Comparison of ENCODE assay signal across 17 cellular contexts in the genomic region with DNA sequence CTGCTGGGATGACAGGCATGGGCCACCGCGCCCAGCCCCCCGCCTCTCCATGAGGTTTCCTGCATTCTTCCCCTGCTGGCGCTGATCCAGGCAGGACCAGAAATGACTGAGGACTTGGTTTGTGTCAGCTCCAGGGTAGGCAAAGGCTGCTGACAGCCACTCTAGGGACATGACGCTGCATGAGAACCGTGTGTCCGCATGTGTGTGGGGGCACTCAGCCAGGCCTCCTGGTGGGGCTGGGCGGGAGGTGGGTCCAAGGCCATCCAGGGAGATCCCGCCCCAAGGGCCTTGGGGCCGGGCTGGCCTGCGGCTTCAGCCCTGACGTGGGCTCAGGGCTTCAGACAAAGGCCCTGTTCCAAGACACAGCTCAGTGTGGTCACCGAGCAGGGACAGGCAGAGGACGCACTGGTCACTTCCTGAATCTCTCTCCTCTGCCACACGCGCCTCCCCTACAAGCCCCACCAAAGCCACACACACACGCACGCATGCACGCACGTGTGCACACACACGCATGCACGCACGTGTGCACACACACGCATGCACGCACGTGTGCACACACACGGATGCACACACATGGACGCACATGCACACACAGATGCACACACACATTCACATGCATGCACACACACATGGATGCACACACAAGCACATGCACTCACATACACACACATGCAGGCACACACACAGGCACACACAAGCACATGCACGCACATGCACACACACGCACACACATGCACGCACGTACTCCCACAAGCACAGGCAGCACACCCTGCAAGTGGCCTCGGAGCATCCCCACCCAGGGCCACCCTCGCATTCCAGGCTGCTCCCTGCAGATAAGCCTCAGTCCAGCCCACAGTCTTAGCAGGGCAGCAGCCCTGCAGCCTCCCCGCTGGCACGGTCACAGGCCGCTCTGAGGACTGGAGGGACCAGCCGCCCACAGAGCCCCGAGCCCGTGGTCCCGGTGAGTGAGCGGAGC. TPM values are rescaled to one million over a fixed set of nuclear protein-coding genes. Genes with fewer than 3 reads are reported as not detected.
DNase-seq lines count a peak whose midpoint lies in the region; ATAC-seq and TF ChIP-seq lines count a peak whose summit lies in the region.
"Had no signal": no experiment of that assay in that cellular context is flagged by ENCODE, and none has a peak within 500 bp of the region (broad histone marks: within the 10 kb centered on the region; RNA-seq: fewer than 3 reads in every experiment).

No MANE protein-coding gene starts in this region.

- H3K4me3 Mint-ChIP-seq in stimulated activated naive CD8-positive, alpha-beta T cell treated with anti-CD3 and anti-CD28 coated beads, Interleukin-15, Interleukin-2, amounts not matched to agents 100 ng/mL and 50 ng/mL, for 24 hours = no peak overlapping the region
- peak overlapping the region in 1 of 2 donors; percentile 39 for H3K4me3 Mint-ChIP-seq in stimulated activated naive CD8-positive, alpha-beta T cell treated with anti-CD3 and anti-CD28 coated beads, Interleukin-15, amount 100 ng/mL, for 72 hours

- peak overlapping the region; percentile 59 for H3K27ac ChIP-seq in lower lobe of right lung

- H3K36me3 ChIP-seq in lower lobe of right lung = peaks cover 20% of the 10 kb centered on the region

- no peak for TF ChIP-seq CTCF in lower lobe of right lung (IDR thresholded peaks at IDR 0.05)

- no peak for ATAC-seq in stimulated activated naive CD8-positive, alpha-beta T cell treated with anti-CD3 and anti-CD28 coated beads, Interleukin-15, amount 100 ng/mL, for 72 hours
- ATAC-seq in lower lobe of right lung (no peak), GM19455 (IDR thresholded peaks at IDR 0.05; ENCODE audit: unreplicated experiment) (no peak)

- no peaks in the 10 kb centered on the region for H3K36me3 Mint-ChIP-seq in stimulated activated naive CD8-positive, alpha-beta T cell treated with anti-CD3 and anti-CD28 coated beads, Interleukin-15, Interleukin-2, amounts not matched to agents 100 ng/mL and 50 ng/mL, for 24 hours (ENCODE audit: low read depth)

- peaks cover 64% of the 10 kb centered on the region for H3K4me1 ChIP-seq in lower lobe of right lung

- peak overlapping the region; percentile 38 for H3K27ac Mint-ChIP-seq in stimulated activated naive CD8-positive, alpha-beta T cell treated with anti-CD3 and anti-CD28 coated beads, Interleukin-15, Interleukin-2, amounts not matched to agents 100 ng/mL and 50 ng/mL, for 24 hours
- peak overlapping the region in 1 of 2 donors; percentile 78 for H3K27ac Mint-ChIP-seq in stimulated activated naive CD8-positive, alpha-beta T cell treated with anti-CD3 and anti-CD28 coated beads, Interleukin-15, amount 100 ng/mL, for 72 hours

- no peak for DNase-seq in stimulated activated naive CD8-positive, alpha-beta T cell treated with anti-CD3 and anti-CD28 coated beads, Interleukin-15, amount 100 ng/mL, for 72 hours
- DNase-seq in dermis microvascular lymphatic vessel endothelial cell (ENCODE audit: low read depth in 2 of 2) = peak; percentile 61 to 72
- DNase-seq in lower lobe of right lung = no peak
- DNase-seq in SIG-M5 (lab: John Stamatoyannopoulos, UW) = no peak
- DNase-seq in NK-92 (lab: John Stamatoyannopoulos, UW; ENCODE audit: unreplicated experiment) = no peak
- DNase-seq in mesenteric fat pad (ENCODE audit: low spot score) = no peak
- DNase-seq: activated CD4-positive, CD25-positive, alpha-beta regulatory T cell treated with anti-CD3 and anti-CD28 coated beads, Interleukin-2, amount 50 U/mL, for 72 hours; activated effector memory CD4-positive, alpha-beta T cell treated with Interleukin-2 at 50 U/mL for 16 hours; AML-193; cerebellar nuclear complex; NCI-H1417; SHP77 treated with DMSO at 0.1 percent for 48 hours had no signal

- H3K27me3 ChIP-seq in lower lobe of right lung (ENCODE audit: low read depth) = no peaks in the 10 kb centered on the region

- H3K9me3 Mint-ChIP-seq in stimulated activated naive CD8-positive, alpha-beta T cell treated with anti-CD3 and anti-CD28 coated beads, Interleukin-15, Interleukin-2, amounts not matched to agents 100 ng/mL and 50 ng/mL, for 24 hours = no peaks in the 10 kb centered on the region
- no peaks in the 10 kb centered on the region for H3K9me3 Mint-ChIP-seq in stimulated activated naive CD8-positive, alpha-beta T cell treated with anti-CD3 and anti-CD28 coated beads, Interleukin-15, amount 100 ng/mL, for 72 hours

- no peak overlapping the region for H3K4me3 ChIP-seq in lower lobe of right lung
- H3K4me3 ChIP-seq: smooth muscle cell had no signal

- H3K4me1 Mint-ChIP-seq in stimulated activated naive CD8-positive, alpha-beta T cell treated with anti-CD3 and anti-CD28 coated beads, Interleukin-15, Interleukin-2, amounts not matched to agents 100 ng/mL and 50 ng/mL, for 24 hours (ENCODE audit: low read depth) = peaks cover 9% of the 10 kb centered on the region
- H3K4me1 Mint-ChIP-seq in stimulated activated naive CD8-positive, alpha-beta T cell treated with anti-CD3 and anti-CD28 coated beads, Interleukin-15, amount 100 ng/mL, for 72 hours = peaks cover 37% of the 10 kb centered on the region

- intact Hi-C loops in lower lobe of right lung (cut with DNase I) = no loop called here

- no peaks in the 10 kb centered on the region for H3K27me3 Mint-ChIP-seq in stimulated activated naive CD8-positive, alpha-beta T cell treated with anti-CD3 and anti-CD28 coated beads, Interleukin-15, Interleukin-2, amounts not matched to agents 100 ng/mL and 50 ng/mL, for 24 hours
- no peaks in the 10 kb centered on the region for H3K27me3 Mint-ChIP-seq in stimulated activated naive CD8-positive, alpha-beta T cell treated with anti-CD3 and anti-CD28 coated beads, Interleukin-15, amount 100 ng/mL, for 72 hours

- no peaks in the 10 kb centered on the region for H3K9me3 ChIP-seq in lower lobe of right lung

RNA-seq across cellular contexts. Expression of a gene that starts 5.3 kb away (rescaled TPM):
- 95.9 and 158 TPM in 2 replicates for total RNA-seq in dermis microvascular lymphatic vessel endothelial cell
- 63.1 TPM for total RNA-seq in lower lobe of right lung
- total RNA-seq in mesenteric fat pad = 37.2 TPM
- total RNA-seq: G401, NCI-H460 had no signal

RNA-seq across cellular contexts. Expression of a gene that starts 35.0 kb away (rescaled TPM):
- total RNA-seq in dermis microvascular lymphatic vessel endothelial cell = 13.6 and 20.5 TPM in 2 replicates
- 27.5 TPM for total RNA-seq in lower lobe of right lung
- 25.7 TPM for total RNA-seq in mesenteric fat pad

RNA-seq across cellular contexts. Expression of a gene that starts 39.4 kb away (rescaled TPM):
- total RNA-seq in dermis microvascular lymphatic vessel endothelial cell = under 0.01 and 0.13 TPM in 2 replicates
- not detected for total RNA-seq in lower lobe of right lung
- total RNA-seq in mesenteric fat pad = 0.35 TPM
- total RNA-seq: smooth muscle cell had no signal

RNA-seq across cellular contexts. Expression of a gene that starts 53.3 kb away (rescaled TPM):
- 56.9 and 131 TPM in 2 replicates for total RNA-seq in dermis microvascular lymphatic vessel endothelial cell
- total RNA-seq in lower lobe of right lung = 146 TPM
- total RNA-seq in mesenteric fat pad = 80.8 TPM

Comparison
In these comparisons a context has a peak if more than half of its experiments do, and no peak if none do; other contexts are left out.
1. DNase-seq: peak in dermis microvascular lymphatic vessel endothelial cell (2 of 2); none in stimulated activated naive CD8-positive, alpha-beta T cell treated with anti-CD3 and anti-CD28 coated beads, Interleukin-15, amount 100 ng/mL, for 72 hours (0 of 2), lower lobe of right lung (single experiment), SIG-M5 (single experiment), NK-92 (single experiment) and mesenteric fat pad (single experiment).